8 cellular contexts compared by ENCODE assay signal in genomic region chr3:169769287-169770181, GRCh38. TPM values are rescaled to one million over a fixed set of nuclear protein-coding genes. Genes with fewer than 3 reads are reported as not detected.
DNase-seq lines count a peak whose midpoint lies in the region; ATAC-seq and TF ChIP-seq lines count a peak whose summit lies in the region.

Gene ACTRT3 (minus strand): TSS chr3:169769561. CDS start chr3:169769520, 41 bp downstream.

- H4K20me1 ChIP-seq in neural cell (ENCODE audit: insufficient read depth): no peaks in the 10 kb centered on the region

- no peak for TF ChIP-seq CTCF in AG04450 (IDR thresholded peaks at IDR 0.05; ENCODE audit: low read depth, low read length)
- TF ChIP-seq CTCF in neural cell (IDR thresholded peaks at IDR 0.05; ENCODE audit: poor library complexity, severe bottlenecking): no peak

- H3K9ac ChIP-seq in neural cell (ENCODE audit: low read length): no peak within 1 kb of the TSS

- H3K4me2 ChIP-seq in neural cell (ENCODE audit: low read length): no peak within 1 kb of the TSS

- no peaks in the 10 kb centered on the region for H3F3A ChIP-seq in neural cell (ENCODE audit: insufficient read depth, low read length, poor library complexity, severe bottlenecking)

- DNase-seq in AG04450 (ENCODE audit: low read depth, low spot score) (no peak), RKO (ENCODE audit: low spot score) (peak; percentile 86), activated gamma-delta T cell treated with Interleukin-2 at 50 U/mL for 16 hours (peak; percentile 51), foreskin melanocyte (peak; percentile 48), substantia nigra (lab: John Stamatoyannopoulos, UW) (peak in 43 of 49 donors; percentile 3 to 86 (median 38))

- H3K27ac ChIP-seq in AG04450 (ENCODE audit: low read depth, low read length): peak within 1 kb of the TSS; percentile 61
- H3K27ac ChIP-seq in neural cell (ENCODE audit: low read length): no peak within 1 kb of the TSS
- peak within 1 kb of the TSS; percentile 86 for H3K27ac ChIP-seq in substantia nigra (ENCODE audit: low read depth, low read length, poor library complexity, severe bottlenecking)

- CTCF ChIA-PET in AG04450 (lab: Charles Lee): interaction anchor here (0.7 to 1.1 kb wide), 4 partner anchors 11 to 728 kb away, joined by 3 to 11 read pairs (median 4); no protein-coding TSS in a partner anchor

- no peaks in the 10 kb centered on the region for H3K27me3 ChIP-seq in AG04450 (ENCODE audit: control insufficient read depth, insufficient read depth, low read length)
- peaks cover 14% of the 10 kb centered on the region for H3K27me3 ChIP-seq in neural cell (ENCODE audit: insufficient read depth, low read depth, low read length)

- no peaks in the 10 kb centered on the region for H3K9me2 ChIP-seq in neural cell (ENCODE audit: insufficient read depth, low read length)

- peaks cover 5% of the 10 kb centered on the region for H3K79me2 ChIP-seq in neural cell (replicated peaks; ENCODE audit: insufficient read depth, low read length)

- H3K4me3 ChIP-seq in AG04450 (ENCODE audit: low read depth, low read length): peak within 1 kb of the TSS; percentile 56
- H3K4me3 ChIP-seq in neural cell (ENCODE audit: low read length): peak within 1 kb of the TSS; percentile 59

- ATAC-seq in HG03460 (IDR thresholded peaks at IDR 0.05; ENCODE audit: unreplicated experiment): peak; percentile 19

- H3K9me3 ChIP-seq in AG04450 (ENCODE audit: control insufficient read depth, insufficient read depth, low read length): peaks cover 6% of the 10 kb centered on the region; the same call in 1 of the 2 replicates
- peaks cover 6% of the 10 kb centered on the region for H3K9me3 ChIP-seq in neural cell (ENCODE audit: low read length)

- POLR2A ChIA-PET in AG04450 (lab: Yijun Ruan, JAX): interaction anchor here (0.6 to 1.5 kb wide), 7 partner anchors 42 to 1099 kb away, joined by 3 to 9 read pairs (median 5); partner anchors contain the start of genes LRRC34 and LRRIQ4

- peak; percentile 46 for TF ChIP-seq POLR2A in GM19193 (IDR thresholded peaks at IDR 0.05; ENCODE audit: extremely low read depth, insufficient read depth, insufficient read length)

- TF ChIP-seq RAD21 in neural cell (conservative IDR thresholded peaks at IDR 0.05): no peak

- no peak for TF ChIP-seq EP300 in neural cell (conservative IDR thresholded peaks at IDR 0.05; ENCODE audit: poor library complexity, severe bottlenecking)

- no peak within 1 kb of the TSS for H2AFZ ChIP-seq in neural cell (ENCODE audit: low read depth, low read length)

- no peaks in the 10 kb centered on the region for H3K36me3 ChIP-seq in neural cell (ENCODE audit: insufficient read depth, low read length)

TF ChIP-seq in neural cell, 6 proteins besides CTCF, POLR2A, EP300 and RAD21:
- TF ChIP-seq SMC3 (conservative IDR thresholded peaks at IDR 0.05; ENCODE audit: poor library complexity): no peak
- no peak for TF ChIP-seq TAF1 (IDR thresholded peaks at IDR 0.05; ENCODE audit: low read depth)
- no peak for TF ChIP-seq MXI1 (conservative IDR thresholded peaks at IDR 0.05; ENCODE audit: poor library complexity, severe bottlenecking)
- no peak for TF ChIP-seq REST (IDR thresholded peaks at IDR 0.05; ENCODE audit: borderline replicate concordance)
- no peak for TF ChIP-seq EZH2 (IDR thresholded peaks at IDR 0.05; ENCODE audit: borderline replicate concordance, insufficient read depth, low read length, poor library complexity, severe bottlenecking)
- TF ChIP-seq POLR2AphosphoS5 (IDR thresholded peaks at IDR 0.05): no peak

RNA-seq across cellular contexts. Expression of gene ACTRT3, which starts in this region (rescaled TPM):
- 2.5 and 2.9 TPM in 2 replicates for polyA plus RNA-seq in AG04450 (2011; rRNA removed)
- 1.6 and 1.7 TPM in 2 replicates for polyA minus RNA-seq in AG04450 (2011; rRNA and poly(A)+ RNA removed)
- polyA plus RNA-seq in neural cell: not detected in 2 replicates
- polyA minus RNA-seq in neural cell: 0.24 TPM in 1 of 2 replicates, not detected in the other
